Comparison of ENCODE assay signal across 1 cellular context in genomic region chr1:64523938-64524337, GRCh38.
A peak's percentile ranks its signal among the peaks of the same experiment; 100 is the strongest.
TF ChIP-seq lines count a peak whose summit lies in the region.

No MANE protein-coding gene starts in this region.

TF ChIP-seq in K562, 482 proteins besides CTCF, POLR2A, EP300 and RAD21:
- TF ChIP-seq ZNF316 (IDR thresholded peaks at IDR 0.05): peak; percentile 37; the same call in 1 of the 2 replicates
- no peak for TF ChIP-seq ETV5 (CRISPR knock-in tag; IDR thresholded peaks at IDR 0.05; ENCODE audit: low read depth)
- TF ChIP-seq MTA2 (IDR thresholded peaks at IDR 0.05; ENCODE audit: low read depth): no peak
- TF ChIP-seq HDAC2 (IDR thresholded peaks at IDR 0.05): no peak
- no peak for TF ChIP-seq SIX5 (IDR thresholded peaks at IDR 0.05; ENCODE audit: borderline replicate concordance in 1 of 2, insufficient read depth in 1 of 2, low read depth in 1 of 2, low read length in 2 of 2)
